In genomic region chr1:46303038-46303871, GRCh38 we compare ENCODE assay signal across 8 cellular contexts. TPM values are rescaled to one million over a fixed set of nuclear protein-coding genes. Genes with fewer than 3 reads are reported as not detected.
DNase-seq lines count a peak whose midpoint lies in the region; ATAC-seq and TF ChIP-seq lines count a peak whose summit lies in the region.

LRRC41 (minus strand) TSS chr1:46303616; CDS start chr1:46303322, 294 bp downstream.
UQCRH (plus strand) TSS chr1:46303698; CDS start chr1:46303767, 69 bp downstream.

- no peaks in the 10 kb centered on the region for H3K27me3 Mint-ChIP-seq in IgD-negative memory B cell

- no peak for TF ChIP-seq CTCF in epithelial cell of esophagus (IDR thresholded peaks at IDR 0.05; ENCODE audit: insufficient read depth, low read depth, low read length, missing control alignments)

- peak within 1 kb of the TSS; percentile 98 to 99 (median 99) for H3K4me3 Mint-ChIP-seq in IgD-negative memory B cell

- H3K9me3 Mint-ChIP-seq in IgD-negative memory B cell, result no peaks in the 10 kb centered on the region

- DNase-seq in DMS153 (lab: John Stamatoyannopoulos, UW) (peak; percentile 96), OCI-M2 (lab: John Stamatoyannopoulos, UW; ENCODE audit: unreplicated experiment) (peak; percentile 73), activated T-cell treated with anti-CD3 and anti-CD28 coated beads for 4 hours (peak; percentile 86), epithelial cell of esophagus (ENCODE audit: low read depth) (peak; percentile 98)
- DNase-seq in stimulated activated CD8-positive, alpha-beta memory T cell treated with anti-CD3 and anti-CD28 coated beads, Interleukin-4, amount 100 ng/mL, for 1 hour (ENCODE audit: low read depth in 2 of 2, low spot score in 1 of 2), result peak; percentile 79 to 86

- H3K4me3 ChIP-seq in epithelial cell of esophagus (ENCODE audit: low read length), result peak within 1 kb of the TSS; percentile 99
- peak within 1 kb of the TSS; percentile 80 for H3K4me3 ChIP-seq in mononuclear cell (ENCODE audit: low read length)

- peak within 1 kb of the TSS; percentile 97 to 99 (median 99) for H3K27ac Mint-ChIP-seq in IgD-negative memory B cell

- peaks cover 2% of the 10 kb centered on the region for H3K36me3 Mint-ChIP-seq in IgD-negative memory B cell

- no peaks in the 10 kb centered on the region for H3K9me3 ChIP-seq in mononuclear cell (ENCODE audit: low read depth, low read length)

- no peaks in the 10 kb centered on the region for H3K27me3 ChIP-seq in mononuclear cell (ENCODE audit: insufficient read depth, low read length)

- peak; percentile 69 for ATAC-seq in GM21529 (IDR thresholded peaks at IDR 0.05; ENCODE audit: unreplicated experiment)

- peaks cover 53% of the 10 kb centered on the region for H3K4me1 ChIP-seq in mononuclear cell (ENCODE audit: insufficient read depth, low read length)

- peaks cover 15 to 32% (median 21%) of the 10 kb centered on the region in 3 donors for H3K4me1 Mint-ChIP-seq in IgD-negative memory B cell

RNA-seq across cellular contexts. Expression of gene LRRC41, which starts in this region (rescaled TPM):
- 47.7 TPM for polyA plus RNA-seq in IgD-negative memory B cell
- total RNA-seq in mononuclear cell, result 20.1 TPM

RNA-seq across cellular contexts. Expression of gene UQCRH, which starts in this region (rescaled TPM):
- polyA plus RNA-seq in IgD-negative memory B cell, result 310 TPM
- 311 TPM for total RNA-seq in mononuclear cell

Comparison
In these comparisons a context has a peak if more than half of its experiments do, and no peak if none do; other contexts are left out.
1. Peak in every context shown above with its lines: DNase-seq, ATAC-seq and H3K4me3 ChIP-seq.